Comparison of ENCODE assay signal across 1 cellular context in the genomic region with DNA sequence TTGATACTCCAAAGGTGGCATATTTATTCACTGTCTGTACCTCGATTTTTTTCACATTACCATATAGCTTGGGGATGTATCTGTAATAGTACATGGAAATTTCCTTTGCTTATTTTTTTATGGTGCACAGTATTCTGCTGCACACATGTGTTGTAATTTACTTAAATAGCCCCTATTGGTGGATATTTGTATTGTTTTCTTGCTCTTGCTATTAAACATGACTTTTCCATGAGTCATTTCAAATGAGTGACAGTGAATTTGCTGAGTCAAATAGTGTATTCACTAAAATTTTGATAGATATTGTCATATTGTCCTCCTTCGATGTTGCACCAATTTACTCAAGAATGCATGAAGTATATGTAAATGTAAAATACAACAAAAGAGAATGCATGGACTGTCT.
TF ChIP-seq lines count a peak whose summit lies in the region.

No MANE protein-coding gene starts in this region.

TF ChIP-seq in GM12878, 131 proteins besides CTCF, POLR2A, EP300 and RAD21:
- TF ChIP-seq JUNB (IDR thresholded peaks at IDR 0.05) (0 out of 2 replicates have a peak, but pooled peaks have one; percentile 36), SMARCA5 (IDR thresholded peaks at IDR 0.05) (no peak), HSF1 (IDR thresholded peaks at IDR 0.05; ENCODE audit: low read depth, low read length) (no peak), YBX1 (IDR thresholded peaks at IDR 0.05) (no peak), CBX5 (IDR thresholded peaks at IDR 0.05; ENCODE audit: low read depth) (no peak)
- TF ChIP-seq, protein P1, sequence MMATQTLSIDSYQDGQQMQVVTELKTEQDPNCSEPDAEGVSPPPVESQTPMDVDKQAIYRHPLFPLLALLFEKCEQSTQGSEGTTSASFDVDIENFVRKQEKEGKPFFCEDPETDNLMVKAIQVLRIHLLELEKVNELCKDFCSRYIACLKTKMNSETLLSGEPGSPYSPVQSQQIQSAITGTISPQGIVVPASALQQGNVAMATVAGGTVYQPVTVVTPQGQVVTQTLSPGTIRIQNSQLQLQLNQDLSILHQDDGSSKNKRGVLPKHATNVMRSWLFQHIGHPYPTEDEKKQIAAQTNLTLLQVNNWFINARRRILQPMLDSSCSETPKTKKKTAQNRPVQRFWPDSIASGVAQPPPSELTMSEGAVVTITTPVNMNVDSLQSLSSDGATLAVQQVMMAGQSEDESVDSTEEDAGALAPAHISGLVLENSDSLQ (IDR thresholded peaks at IDR 0.05), result 0 out of 2 replicates have a peak, but pooled peaks have one; percentile 24
- TF ChIP-seq, protein P2, sequence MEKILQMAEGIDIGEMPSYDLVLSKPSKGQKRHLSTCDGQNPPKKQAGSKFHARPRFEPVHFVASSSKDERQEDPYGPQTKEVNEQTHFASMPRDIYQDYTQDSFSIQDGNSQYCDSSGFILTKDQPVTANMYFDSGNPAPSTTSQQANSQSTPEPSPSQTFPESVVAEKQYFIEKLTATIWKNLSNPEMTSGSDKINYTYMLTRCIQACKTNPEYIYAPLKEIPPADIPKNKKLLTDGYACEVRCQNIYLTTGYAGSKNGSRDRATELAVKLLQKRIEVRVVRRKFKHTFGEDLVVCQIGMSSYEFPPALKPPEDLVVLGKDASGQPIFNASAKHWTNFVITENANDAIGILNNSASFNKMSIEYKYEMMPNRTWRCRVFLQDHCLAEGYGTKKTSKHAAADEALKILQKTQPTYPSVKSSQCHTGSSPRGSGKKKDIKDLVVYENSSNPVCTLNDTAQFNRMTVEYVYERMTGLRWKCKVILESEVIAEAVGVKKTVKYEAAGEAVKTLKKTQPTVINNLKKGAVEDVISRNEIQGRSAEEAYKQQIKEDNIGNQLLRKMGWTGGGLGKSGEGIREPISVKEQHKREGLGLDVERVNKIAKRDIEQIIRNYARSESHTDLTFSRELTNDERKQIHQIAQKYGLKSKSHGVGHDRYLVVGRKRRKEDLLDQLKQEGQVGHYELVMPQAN (conservative IDR thresholded peaks at IDR 0.05), result no peak
- TF ChIP-seq, protein P3, sequence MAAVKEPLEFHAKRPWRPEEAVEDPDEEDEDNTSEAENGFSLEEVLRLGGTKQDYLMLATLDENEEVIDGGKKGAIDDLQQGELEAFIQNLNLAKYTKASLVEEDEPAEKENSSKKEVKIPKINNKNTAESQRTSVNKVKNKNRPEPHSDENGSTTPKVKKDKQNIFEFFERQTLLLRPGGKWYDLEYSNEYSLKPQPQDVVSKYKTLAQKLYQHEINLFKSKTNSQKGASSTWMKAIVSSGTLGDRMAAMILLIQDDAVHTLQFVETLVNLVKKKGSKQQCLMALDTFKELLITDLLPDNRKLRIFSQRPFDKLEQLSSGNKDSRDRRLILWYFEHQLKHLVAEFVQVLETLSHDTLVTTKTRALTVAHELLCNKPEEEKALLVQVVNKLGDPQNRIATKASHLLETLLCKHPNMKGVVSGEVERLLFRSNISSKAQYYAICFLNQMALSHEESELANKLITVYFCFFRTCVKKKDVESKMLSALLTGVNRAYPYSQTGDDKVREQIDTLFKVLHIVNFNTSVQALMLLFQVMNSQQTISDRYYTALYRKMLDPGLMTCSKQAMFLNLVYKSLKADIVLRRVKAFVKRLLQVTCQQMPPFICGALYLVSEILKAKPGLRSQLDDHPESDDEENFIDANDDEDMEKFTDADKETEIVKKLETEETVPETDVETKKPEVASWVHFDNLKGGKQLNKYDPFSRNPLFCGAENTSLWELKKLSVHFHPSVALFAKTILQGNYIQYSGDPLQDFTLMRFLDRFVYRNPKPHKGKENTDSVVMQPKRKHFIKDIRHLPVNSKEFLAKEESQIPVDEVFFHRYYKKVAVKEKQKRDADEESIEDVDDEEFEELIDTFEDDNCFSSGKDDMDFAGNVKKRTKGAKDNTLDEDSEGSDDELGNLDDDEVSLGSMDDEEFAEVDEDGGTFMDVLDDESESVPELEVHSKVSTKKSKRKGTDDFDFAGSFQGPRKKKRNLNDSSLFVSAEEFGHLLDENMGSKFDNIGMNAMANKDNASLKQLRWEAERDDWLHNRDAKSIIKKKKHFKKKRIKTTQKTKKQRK (IDR thresholded peaks at IDR 0.05; ENCODE audit: low read depth, low read length), result no peak
